Comparison of ENCODE assay signal across 16 cellular contexts in genomic region chr3:29333520-29333919, GRCh38. TPM values are rescaled to one million over a fixed set of nuclear protein-coding genes. Genes with fewer than 3 reads are reported as not detected.
DNase-seq lines count a peak whose midpoint lies in the region; ATAC-seq, FAIRE-seq and TF ChIP-seq lines count a peak whose summit lies in the region.
"Had no signal": no experiment of that assay in that cellular context is flagged by ENCODE, and none has a peak within 500 bp of the region (broad histone marks: within the 10 kb centered on the region; RNA-seq: fewer than 3 reads in every experiment).

No MANE protein-coding gene starts in this region.

- in situ Hi-C loops in gastrocnemius medialis (cut with MboI; ENCODE audit: low sequenced_read_pairs in 4 of 4) = no loop called here

- no peak for ATAC-seq in gastrocnemius medialis
- ATAC-seq: activated CD8-positive, alpha-beta T cell treated with anti-CD3 and anti-CD28 coated beads for 36 hours; esophagus mucosa had no signal

- no peak for TF ChIP-seq POLR2A in gastrocnemius medialis (IDR thresholded peaks at IDR 0.05)
- no peak for TF ChIP-seq POLR2A in Peyer's patch (IDR thresholded peaks at IDR 0.05)

- H3K9me3 ChIP-seq in SK-N-MC (ENCODE audit: low read depth, low read length) (no peaks in the 10 kb centered on the region), gastrocnemius medialis (no peaks in the 10 kb centered on the region), Peyer's patch (no peaks in the 10 kb centered on the region)
- H3K9me3 ChIP-seq: suprapubic skin had no signal

- no peaks in the 10 kb centered on the region for H3K36me3 ChIP-seq in SK-N-MC (ENCODE audit: insufficient read depth, low read length)
- H3K36me3 ChIP-seq in gastrocnemius medialis = no peaks in the 10 kb centered on the region
- no peaks in the 10 kb centered on the region for H3K36me3 ChIP-seq in Peyer's patch
- H3K36me3 ChIP-seq: suprapubic skin had no signal

- DNase-seq in GM04504 (ENCODE audit: low read depth) = peak; percentile 49
- no peak for DNase-seq in SK-N-MC (ENCODE audit: low read depth, low spot score)
- peak; percentile 18 for DNase-seq in fibroblast of gingiva (ENCODE audit: low read depth)
- no peak for DNase-seq in gastrocnemius medialis
- no peak for DNase-seq in NCI-H1436 (lab: John Stamatoyannopoulos, UW)
- no peak for DNase-seq in DMS53 treated with DMSO at 0.1 percent for 48 hours (lab: John Stamatoyannopoulos, UW; ENCODE audit: unreplicated experiment)
- no peak for DNase-seq in frontal cortex (ENCODE audit: low spot score in 2 of 2)
- DNase-seq in Peyer's patch = no peak
- DNase-seq: activated CD8-positive, alpha-beta T cell treated with anti-CD3 and anti-CD28 coated beads for 36 hours; activated T-cell treated with anti-CD3 and anti-CD28 coated beads, Interleukin-2, amount 50 U/mL, for 48 hours; DMS 273 treated with DMSO at 0.1 percent for 48 hours; NCI-H1694; NCI-H345; NK-92 treated with Interleukin-12 subunit alpha and Interleukin-12 subunit beta, amount 100 ng/mL, for 24 hours had no signal

- 0 out of 2 replicates have a peak overlapping the region, but pooled peaks have one; percentile 25 for H3K4me3 ChIP-seq in SK-N-MC
- peak overlapping the region in 1 of 4 donors; percentile 7 for H3K4me3 ChIP-seq in gastrocnemius medialis
- no peak overlapping the region for H3K4me3 ChIP-seq in Peyer's patch
- H3K4me3 ChIP-seq: suprapubic skin had no signal

- H3K27me3 ChIP-seq in gastrocnemius medialis (no peaks in the 10 kb centered on the region), Peyer's patch (no peaks in the 10 kb centered on the region)
- H3K27me3 ChIP-seq: suprapubic skin had no signal

- no peak overlapping the region for H3K9ac ChIP-seq in SK-N-MC (ENCODE audit: insufficient read length)

- intact Hi-C loops in gastrocnemius medialis (cut with DNase I; ENCODE audit: low total_unique reads) = loop anchor here (5.0 kb wide), 1 partner anchor 184 kb away; no protein-coding TSS in a partner anchor

- H3K4me1 ChIP-seq in gastrocnemius medialis (peaks cover 78 to 87% of the 10 kb centered on the region in 2 donors), Peyer's patch (no peaks in the 10 kb centered on the region)

- H3K27ac ChIP-seq in SK-N-MC = 0 out of 2 replicates have a peak overlapping the region, but pooled peaks have one; percentile 46
- peak overlapping the region in 3 of 4 donors; percentile 6 to 73 (median 17) for H3K27ac ChIP-seq in gastrocnemius medialis
- H3K27ac ChIP-seq in Peyer's patch = no peak overlapping the region
- H3K27ac ChIP-seq: suprapubic skin had no signal

- FAIRE-seq in frontal cortex (lab: Jason Lieb, UNC) = no peak

- TF ChIP-seq CTCF in gastrocnemius medialis (IDR thresholded peaks at IDR 0.05 in 4 of 5, conservative IDR thresholded peaks at IDR 0.05 in 1 of 5) (no peak), Peyer's patch (IDR thresholded peaks at IDR 0.05) (no peak)

RNA-seq across cellular contexts. Expression of gene RBMS3, which starts 52.6 kb away (rescaled TPM):
- total RNA-seq in gastrocnemius medialis = 10 to 100 TPM; 16.1 to 38.8 (median 22.7) TPM
- 11.4 TPM for total RNA-seq in frontal cortex
- 10 to 100 TPM in 2 of 4 donors, 1 to 10 TPM in 2; 2.8 to 77.6 (median 13.7) TPM for total RNA-seq in Peyer's patch

Comparison
In these comparisons a context has a peak if more than half of its experiments do, and no peak if none do; other contexts are left out.
1. DNase-seq: peak in GM04504 (single experiment) and fibroblast of gingiva (single experiment); none in SK-N-MC (single experiment), gastrocnemius medialis (0 of 2), NCI-H1436 (single experiment), DMS53 treated with DMSO at 0.1 percent for 48 hours (single experiment), frontal cortex (0 of 2) and Peyer's patch (0 of 3).
2. H3K27ac ChIP-seq: peak in SK-N-MC (single experiment) and gastrocnemius medialis (3 of 4); none in Peyer's patch (0 of 4).